In the genomic region with DNA sequence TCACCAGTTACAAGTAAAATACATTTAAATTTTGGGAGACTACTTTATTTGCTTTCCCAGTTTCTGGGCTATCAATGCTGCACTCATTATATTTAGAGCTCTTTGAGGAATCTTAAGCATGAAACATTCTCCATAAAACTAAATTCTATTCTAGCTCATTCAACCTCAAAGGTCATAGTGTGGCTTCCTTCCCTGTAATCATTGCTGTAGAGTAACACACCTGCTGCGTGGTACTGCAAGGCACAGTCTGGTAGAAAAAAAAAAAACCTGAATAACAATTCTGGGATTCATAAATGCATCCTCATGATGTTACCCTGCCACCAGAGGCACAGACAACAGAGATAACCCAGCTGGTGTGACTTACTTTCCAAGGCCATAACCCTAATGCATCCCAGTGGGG, we compare ENCODE assay signal across 27 cellular contexts.
"Had no signal": no experiment of that assay in that cellular context is flagged by ENCODE, and none has a peak within 500 bp of the region (broad histone marks: within the 10 kb centered on the region; RNA-seq: fewer than 3 reads in every experiment).

No MANE protein-coding gene starts in this region.

- H3K27ac Mint-ChIP-seq: activated CD8-positive, alpha-beta T cell treated with anti-CD3 and anti-CD28 coated beads, Interleukin-2, amount 10 ng/mL, durations not matched to agents 7 days and 5 days; activated naive CD8-positive, alpha-beta T cell treated with anti-CD3 and anti-CD28 coated beads, Interleukin-2, amount 50 U/mL, for 24 hours; activated T-helper 1 cell treated with anti-CD3 and anti-CD28 coated beads, Interleukin-12 subunit alpha, Interleukin-12 subunit beta, Interleukin-2, Interleukin-4 antibody, amounts not matched to agents 30 ng/mL and 10 ng/mL and 1 ng/mL, durations not matched to agents 14 hours and 24 hours and 36 hours; nephron; stimulated activated effector memory CD8-positive, alpha-beta T cell treated with anti-CD3 and anti-CD28 coated beads, Interleukin-12 subunit alpha, Interleukin-12 subunit beta, amount 100 ng/mL, for 72 hours had no signal

- H3K27me3 Mint-ChIP-seq: activated naive CD8-positive, alpha-beta T cell treated with anti-CD3 and anti-CD28 coated beads, Interleukin-2, amount 50 U/mL, for 24 hours had no signal

- H3K4me3 ChIP-seq: hepatocyte, skin epidermis, stomach, suprapubic skin, tibial nerve had no signal

- H3K27me3 ChIP-seq: brain microvascular endothelial cell, foreskin keratinocyte, hepatocyte, stomach, suprapubic skin, tibial nerve had no signal

- H3K36me3 ChIP-seq: brain microvascular endothelial cell, stomach, suprapubic skin, tibial nerve, WERI-Rb-1 had no signal

- H3K4me3 Mint-ChIP-seq: activated CD8-positive, alpha-beta T cell treated with anti-CD3 and anti-CD28 coated beads, Interleukin-2, amount 10 ng/mL, durations not matched to agents 7 days and 5 days; activated naive CD8-positive, alpha-beta T cell treated with anti-CD3 and anti-CD28 coated beads, Interleukin-2, amount 50 U/mL, for 24 hours; activated T-helper 1 cell treated with anti-CD3 and anti-CD28 coated beads, Interleukin-12 subunit alpha, Interleukin-12 subunit beta, Interleukin-2, Interleukin-4 antibody, amounts not matched to agents 30 ng/mL and 10 ng/mL and 1 ng/mL, durations not matched to agents 14 hours and 24 hours and 36 hours; nephron; stimulated activated effector memory CD8-positive, alpha-beta T cell treated with anti-CD3 and anti-CD28 coated beads, Interleukin-12 subunit alpha, Interleukin-12 subunit beta, amount 100 ng/mL, for 72 hours had no signal

- H3K4me1 Mint-ChIP-seq: activated naive CD8-positive, alpha-beta T cell treated with anti-CD3 and anti-CD28 coated beads, Interleukin-2, amount 50 U/mL, for 24 hours; nephron; stimulated activated effector memory CD8-positive, alpha-beta T cell treated with anti-CD3 and anti-CD28 coated beads, Interleukin-12 subunit alpha, Interleukin-12 subunit beta, amount 100 ng/mL, for 72 hours had no signal

- H3K9me3 Mint-ChIP-seq: nephron had no signal

- H3K36me3 Mint-ChIP-seq: stimulated activated effector memory CD8-positive, alpha-beta T cell treated with anti-CD3 and anti-CD28 coated beads, Interleukin-12 subunit alpha, Interleukin-12 subunit beta, amount 100 ng/mL, for 72 hours had no signal

- DNase-seq: activated CD4-positive, alpha-beta T cell treated with anti-CD3 and anti-CD28 coated beads, Interleukin-2, amount 50 U/mL, for 1 hour; activated CD4-positive, CD25-positive, alpha-beta regulatory T cell treated with anti-CD3 and anti-CD28 coated beads, Interleukin-2, amount 50 U/mL, for 72 hours; activated CD8-positive, alpha-beta T cell treated with anti-CD3 and anti-CD28 coated beads, Interleukin-2, amount 10 ng/mL, durations not matched to agents 7 days and 5 days; activated gamma-delta T cell; activated naive CD4-positive, alpha-beta T cell treated with anti-CD3 and anti-CD28 coated beads, Interleukin-2, amount 50 U/mL, for 16 hours; activated naive CD8-positive, alpha-beta T cell treated with anti-CD3 and anti-CD28 coated beads, Interleukin-2, amount 50 U/mL, for 24 hours; anterior cingulate cortex; brain microvascular endothelial cell; caudate nucleus; dermis blood vessel endothelial cell; effector memory CD4-positive, alpha-beta T cell; foreskin keratinocyte; left ventricle myocardium superior; mammary epithelial cell; midbrain; nucleus accumbens; right cardiac atrium; stimulated activated CD4-positive, alpha-beta T cell treated with anti-CD3 and anti-CD28 coated beads, Interleukin-2, amount 100 ng/mL, for 24 hours; stomach; WERI-Rb-1 had no signal

- H3K4me2 ChIP-seq: hepatocyte had no signal

- ATAC-seq: activated CD8-positive, alpha-beta T cell treated with anti-CD3 and anti-CD28 coated beads, Interleukin-2, amount 10 ng/mL, durations not matched to agents 7 days and 5 days; activated naive CD8-positive, alpha-beta T cell treated with anti-CD3 and anti-CD28 coated beads, Interleukin-2, amount 50 U/mL, for 24 hours; foreskin keratinocyte; left ventricle myocardium superior; right cardiac atrium; stimulated activated effector memory CD8-positive, alpha-beta T cell treated with anti-CD3 and anti-CD28 coated beads, Interleukin-12 subunit alpha, Interleukin-12 subunit beta, amount 100 ng/mL, for 72 hours had no signal

- H2AFZ ChIP-seq: hepatocyte had no signal

- H3K27ac ChIP-seq: brain microvascular endothelial cell, foreskin keratinocyte, hepatocyte, skin epidermis, stomach, suprapubic skin, tibial nerve, WERI-Rb-1 had no signal

- H3K4me1 ChIP-seq: foreskin keratinocyte, suprapubic skin, tibial nerve had no signal

- H3K79me2 ChIP-seq: hepatocyte had no signal
